Comparison of ENCODE assay signal across 9 cellular contexts in the genomic region with DNA sequence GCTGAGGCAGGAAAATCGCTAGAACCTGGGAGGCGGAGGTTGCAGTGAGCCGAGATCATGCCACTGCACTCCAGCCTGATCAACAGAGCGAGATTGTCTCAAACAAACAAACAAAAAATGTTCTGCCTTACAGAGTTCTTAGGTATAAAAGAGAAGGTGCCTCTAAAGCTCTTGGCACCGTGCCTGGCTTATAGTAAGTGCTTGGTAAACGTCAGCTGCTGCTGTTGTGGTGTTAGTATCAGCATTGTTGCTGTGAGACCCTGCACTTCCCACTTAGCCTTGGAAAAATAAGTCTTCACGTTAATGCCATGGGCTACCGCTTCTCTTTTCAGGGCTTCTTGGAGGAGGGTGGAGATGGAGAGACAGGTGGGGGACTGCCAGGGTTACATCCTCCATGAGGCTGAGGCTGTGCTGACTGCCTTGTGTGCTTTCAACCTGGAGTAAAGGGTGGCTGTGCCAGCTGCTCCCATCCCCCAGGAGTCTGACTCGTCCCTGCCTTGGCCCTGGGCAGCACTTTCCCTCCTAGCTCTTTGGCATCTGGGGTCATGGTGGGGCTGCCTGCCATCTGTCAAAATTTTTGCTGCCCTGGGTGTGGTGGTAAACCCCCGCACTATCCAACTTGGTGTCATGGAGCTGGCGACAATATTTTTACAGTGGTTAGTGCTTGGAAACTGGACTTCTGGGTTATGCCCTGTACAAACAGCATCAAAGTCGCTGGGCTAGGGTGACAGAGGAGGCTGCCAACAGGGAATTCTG. TPM values are rescaled to one million over a fixed set of nuclear protein-coding genes. Genes with fewer than 3 reads are reported as not detected.
DNase-seq lines count a peak whose midpoint lies in the region; ATAC-seq and TF ChIP-seq lines count a peak whose summit lies in the region.
"Had no signal": no experiment of that assay in that cellular context is flagged by ENCODE, and none has a peak within 500 bp of the region (broad histone marks: within the 10 kb centered on the region; RNA-seq: fewer than 3 reads in every experiment).

No MANE protein-coding gene starts in this region.

- DNase-seq in H4 (ENCODE audit: low spot score) (peak; percentile 58), NCI-H510A (lab: John Stamatoyannopoulos, UW) (peak; percentile 68), prostate gland (ENCODE audit: low spot score) (peak; percentile 79), CD14-positive monocyte (ENCODE audit: low spot score) (no peak), occipital lobe (lab: John Stamatoyannopoulos, UW) (no peak)
- DNase-seq: left cardiac atrium had no signal

- H3K9me3 ChIP-seq in endocrine pancreas (ENCODE audit: control insufficient read depth, low read length) = no peaks in the 10 kb centered on the region
- H3K9me3 ChIP-seq in prostate gland = no peaks in the 10 kb centered on the region

- H3K9me3 Mint-ChIP-seq in CD14-positive monocyte = no peaks in the 10 kb centered on the region

- no peak overlapping the region for H3K27ac Mint-ChIP-seq in CD14-positive monocyte

- TF ChIP-seq CTCF in prostate gland (IDR thresholded peaks at IDR 0.05) (no peak), CD14-positive monocyte (IDR thresholded peaks at IDR 0.05) (no peak)

- no peak overlapping the region for H3K9ac ChIP-seq in endocrine pancreas (ENCODE audit: control insufficient read depth, insufficient read depth, low read length)

- no peak for ATAC-seq in HG03432 (IDR thresholded peaks at IDR 0.05; ENCODE audit: unreplicated experiment)
- ATAC-seq in GM21526 (IDR thresholded peaks at IDR 0.05; ENCODE audit: low FRiP score, unreplicated experiment) = no peak

- 28% methylated on average over 12 of the region's 12 CpGs for WGBS in prostate gland

- H3K27me3 ChIP-seq in endocrine pancreas (ENCODE audit: control insufficient read depth, insufficient read depth, low read length) (no peaks in the 10 kb centered on the region), prostate gland (replicated peaks; ENCODE audit: insufficient read depth) (no peaks in the 10 kb centered on the region)

- H3K36me3 ChIP-seq in endocrine pancreas (ENCODE audit: control insufficient read depth, insufficient read depth, low read length) (no peaks in the 10 kb centered on the region), prostate gland (no peaks in the 10 kb centered on the region)

- peak overlapping the region; percentile 14 for H3K4me3 ChIP-seq in endocrine pancreas (ENCODE audit: control insufficient read depth, insufficient read depth, low read length)
- no peak overlapping the region for H3K4me3 ChIP-seq in prostate gland

- peaks cover 21% of the 10 kb centered on the region for H3K4me1 Mint-ChIP-seq in CD14-positive monocyte

- no peak overlapping the region for H3K4me3 Mint-ChIP-seq in CD14-positive monocyte

- no peaks in the 10 kb centered on the region for H3K27me3 Mint-ChIP-seq in CD14-positive monocyte (ENCODE audit: low read depth in 3 of 3)

- intact Hi-C loops in prostate gland (cut with DNase I) (no loop called here), CD14-positive monocyte (cut with micrococcal nuclease) (no loop called here)

- peaks cover 0 to 4% of the 10 kb centered on the region in 2 donors for H3K36me3 Mint-ChIP-seq in CD14-positive monocyte

- peak overlapping the region; percentile 76 to 83 for H3K27ac ChIP-seq in prostate gland

- H3K4me1 ChIP-seq in endocrine pancreas (ENCODE audit: control insufficient read depth, insufficient read depth, low read length) (peaks cover 6% of the 10 kb centered on the region), prostate gland (replicated peaks) (peaks cover 35% of the 10 kb centered on the region)

- TF ChIP-seq POLR2A in prostate gland (IDR thresholded peaks at IDR 0.05) = no peak

RNA-seq across cellular contexts. Expression of a gene that starts 17.8 kb away (rescaled TPM):
- total RNA-seq in H4 (2014; rRNA removed; shearing (Covaris generic)) = 47.2 and 57.1 TPM in 2 replicates
- total RNA-seq in prostate gland (100 to 1,000 TPM; 331 to 408 TPM), occipital lobe (27.6 TPM)
- polyA plus RNA-seq in CD14-positive monocyte = 1 to 10 TPM in 1 of 2 donors, under 1 TPM in 1; 0.47 to 2.1 TPM

Comparison
In these comparisons a context has a peak if more than half of its experiments do, and no peak if none do; other contexts are left out.
1. DNase-seq: peak in H4 (single experiment), NCI-H510A (single experiment) and prostate gland (single experiment); none in CD14-positive monocyte (single experiment) and occipital lobe (single experiment).